In the genomic region with DNA sequence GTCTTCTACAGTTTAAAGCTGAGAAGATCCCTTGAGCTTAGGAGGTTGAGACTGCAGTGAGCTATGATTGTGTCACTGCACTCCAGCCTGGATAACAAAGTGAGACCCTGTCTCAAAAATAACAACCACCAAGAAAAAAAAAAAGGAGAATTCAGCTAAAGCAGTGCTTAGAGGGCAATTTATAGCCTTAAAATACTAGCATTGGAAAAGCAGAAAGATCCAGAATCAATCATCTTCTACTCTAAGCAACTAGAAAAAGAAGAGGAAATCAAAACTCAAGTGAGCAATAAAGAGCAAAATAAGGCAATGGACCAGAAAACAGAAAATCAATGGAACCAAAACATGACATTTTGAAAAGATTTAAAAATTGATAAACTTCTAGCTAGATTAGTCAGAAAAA, we compare ENCODE assay signal across 8 cellular contexts. TPM values are rescaled to one million over a fixed set of nuclear protein-coding genes. Genes with fewer than 3 reads are reported as not detected.
DNase-seq lines count a peak whose midpoint lies in the region; ATAC-seq and TF ChIP-seq lines count a peak whose summit lies in the region.

No MANE protein-coding gene starts in this region.

- H3K27ac Mint-ChIP-seq in T-cell, result peak overlapping the region; percentile 74 to 92

- H3K9me3 ChIP-seq in HAP-1 (peaks cover 6% of the 10 kb centered on the region; the same call in 1 of the 2 replicates), skeletal muscle satellite cell (replicated peaks; ENCODE audit: low read length) (peaks cover 2% of the 10 kb centered on the region)

- in situ Hi-C loops in HAP-1 (cut with MboI; ENCODE audit: low sequenced_read_pairs), result no loop called here

- H3K36me3 Mint-ChIP-seq in T-cell, result peaks cover 18% of the 10 kb centered on the region

- H3K4me3 Mint-ChIP-seq in T-cell, result peak overlapping the region; percentile 79 to 90 (median 81)

- ATAC-seq in T-cell (replicated peaks in 1 of 4) (no peak), GM18861 (IDR thresholded peaks at IDR 0.05; ENCODE audit: unreplicated experiment) (no peak)

- peak overlapping the region; percentile 79 for H3K4me3 ChIP-seq in HAP-1
- peak overlapping the region; percentile 68 to 84 for H3K4me3 ChIP-seq in foreskin fibroblast (ENCODE audit: low read depth in 1 of 2, low read length in 2 of 2)
- H3K4me3 ChIP-seq in skeletal muscle satellite cell (ENCODE audit: low read length), result peak overlapping the region; percentile 92

- POLR2A ChIA-PET in T-cell (lab: Charles Lee), result interaction anchor here in 1 of 2 donors (0.5 to 1.8 kb wide), 4 partner anchors 9 to 79 kb away, joined by 3 to 9 read pairs (median 4); a partner anchor contains a TSS

- H3K36me3 ChIP-seq in HAP-1 (replicated peaks) (peaks cover 3% of the 10 kb centered on the region), skeletal muscle satellite cell (ENCODE audit: insufficient read depth, low read length) (no peaks in the 10 kb centered on the region)

- no peak overlapping the region for H3K9ac ChIP-seq in skeletal muscle satellite cell (ENCODE audit: low read depth, low read length)

- peaks cover 6 to 10% (median 9%) of the 10 kb centered on the region in 3 donors for H3K9me3 Mint-ChIP-seq in T-cell

- H3K27me3 ChIP-seq in HAP-1 (ENCODE audit: low read depth) (no peaks in the 10 kb centered on the region), skeletal muscle satellite cell (ENCODE audit: control insufficient read depth, insufficient read depth, low read length) (peaks cover 3% of the 10 kb centered on the region)

- H3K4me2 ChIP-seq in skeletal muscle satellite cell (ENCODE audit: low read length), result peak overlapping the region; percentile 58

- H3K27me3 Mint-ChIP-seq in T-cell, result no peaks in the 10 kb centered on the region

- peaks cover 39 to 42% (median 41%) of the 10 kb centered on the region in 3 donors for H3K4me1 Mint-ChIP-seq in T-cell

- H3K4me1 ChIP-seq in HAP-1 (peaks cover 14% of the 10 kb centered on the region), skeletal muscle satellite cell (ENCODE audit: control insufficient read depth, insufficient read depth, low read length) (peaks cover 6% of the 10 kb centered on the region)

- CTCF ChIA-PET in T-cell (lab: Charles Lee), result interaction anchor here (0.7 to 4.9 kb wide), 11 partner anchors 21 to 1723 kb away, joined by 3 to 59 read pairs (median 4); a partner anchor contains a TSS

- no peak for DNase-seq in HAP-1 (ENCODE audit: low spot score in 2 of 2)
- DNase-seq in T-cell, result no peak
- no peak for DNase-seq in foreskin fibroblast
- DNase-seq in medulla oblongata (ENCODE audit: extremely low spot score), result no peak
- no peak for DNase-seq in inferior parietal cortex (ENCODE audit: extremely low spot score)
- no peak for DNase-seq in amniotic stem cell (lab: John Stamatoyannopoulos, UW)

- TF ChIP-seq CTCF in foreskin fibroblast (IDR thresholded peaks at IDR 0.05; ENCODE audit: low read depth, low read length), result no peak

RNA-seq across cellular contexts. Expression of a gene that starts 0.6 kb away (rescaled TPM):
- total RNA-seq in T-cell, result 10 to 100 TPM; 11.6 to 16.6 (median 14.6) TPM
- total RNA-seq in skeletal muscle satellite cell (2012; rRNA removed), result 23.6 and 32.7 TPM in 2 replicates
